In the genomic region with DNA sequence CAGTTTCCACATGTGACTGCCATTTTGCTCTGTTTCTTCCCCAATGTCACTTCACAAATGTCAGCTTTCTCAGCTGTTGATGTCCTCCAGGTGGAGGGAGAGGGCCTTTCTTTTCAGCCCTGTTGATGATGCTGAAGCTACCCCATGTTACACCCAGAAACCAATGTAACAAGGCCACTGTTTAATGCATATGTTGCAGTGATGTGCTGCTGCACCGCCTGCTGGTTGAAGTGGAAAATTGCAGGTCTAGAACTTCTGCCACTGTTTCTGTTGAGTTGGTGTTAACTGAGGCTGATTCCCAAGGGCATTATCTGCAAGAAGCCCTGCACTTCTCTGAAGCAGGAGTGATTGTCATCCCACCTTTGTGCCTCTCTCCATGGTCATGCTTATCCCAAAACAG, we compare ENCODE assay signal across 7 cellular contexts.
DNase-seq lines count a peak whose midpoint lies in the region; ATAC-seq, FAIRE-seq and TF ChIP-seq lines count a peak whose summit lies in the region.

No MANE protein-coding gene starts in this region.

- H3K4me1 ChIP-seq in Karpas-422 (ENCODE audit: low read length) = no peaks in the 10 kb centered on the region
- H3K4me1 ChIP-seq in mucosa of descending colon (ENCODE audit: low read depth) = no peaks in the 10 kb centered on the region

- peak; percentile 77 for FAIRE-seq in bronchial epithelial cell (lab: Jason Lieb, UNC)

- no peak overlapping the region for H2AFZ ChIP-seq in Karpas-422 (ENCODE audit: low read length)

- H3K4me3 ChIP-seq in Karpas-422 (ENCODE audit: low read length) (no peak overlapping the region), bronchial epithelial cell (ENCODE audit: low read depth, low read length) (no peak overlapping the region), mucosa of descending colon (no peak overlapping the region), coronary artery (no peak overlapping the region)

- ATAC-seq in mucosa of descending colon (peak; percentile 71), GM18519 (IDR thresholded peaks at IDR 0.05; ENCODE audit: low FRiP score, unreplicated experiment) (no peak)

- intact Hi-C loops in mucosa of descending colon (cut with DNase I, micrococcal nuclease) = no loop called here

- H3K27ac ChIP-seq in Karpas-422 (ENCODE audit: low read length) (no peak overlapping the region), coronary artery (no peak overlapping the region)

- no peaks in the 10 kb centered on the region for H4K20me1 ChIP-seq in Karpas-422 (ENCODE audit: insufficient read depth, low read depth, low read length)

- H3K27me3 ChIP-seq in Karpas-422 (ENCODE audit: low read length) (no peaks in the 10 kb centered on the region), bronchial epithelial cell (ENCODE audit: control insufficient read depth, insufficient read depth, low read length) (no peaks in the 10 kb centered on the region)

- peaks cover 5% of the 10 kb centered on the region; the same call in 1 of the 2 replicates for H3K9me3 ChIP-seq in Karpas-422 (ENCODE audit: low read length)
- peaks cover 6% of the 10 kb centered on the region for H3K9me3 ChIP-seq in mucosa of descending colon

- DNase-seq in GM10266 (ENCODE audit: extremely low spot score) (no peak), Karpas-422 (peak; percentile 74), bronchial epithelial cell (ENCODE audit: low read depth) (no peak), mucosa of descending colon (peak in 1 of 3 donors; percentile 29), coronary artery (ENCODE audit: low spot score) (no peak), epidermal melanocyte (ENCODE audit: insufficient read length, low spot score) (no peak)

- H3K4me2 ChIP-seq in Karpas-422 (ENCODE audit: low read depth, low read length, poor library complexity, severe bottlenecking) = no peak overlapping the region

- H3K36me3 ChIP-seq in Karpas-422 (ENCODE audit: insufficient read depth, low read length) (no peaks in the 10 kb centered on the region), bronchial epithelial cell (ENCODE audit: control insufficient read depth, insufficient read depth, low read length) (no peaks in the 10 kb centered on the region), mucosa of descending colon (ENCODE audit: low read depth) (no peaks in the 10 kb centered on the region)

- H3K79me2 ChIP-seq in Karpas-422 (ENCODE audit: low read length) = no peaks in the 10 kb centered on the region

- no peaks in the 10 kb centered on the region for H3K9me2 ChIP-seq in Karpas-422 (replicated peaks; ENCODE audit: insufficient read depth, low read length)

- TF ChIP-seq CTCF in GM10266 (IDR thresholded peaks at IDR 0.05; ENCODE audit: control insufficient read depth, insufficient read depth, low read depth, missing control alignments) (peak; percentile 39), bronchial epithelial cell (IDR thresholded peaks at IDR 0.05; ENCODE audit: insufficient read depth, low read length, severe bottlenecking) (peak; percentile 37), mucosa of descending colon (IDR thresholded peaks at IDR 0.05) (peak; percentile 48), coronary artery (IDR thresholded peaks at IDR 0.05) (no peak)

- no peak overlapping the region for H3K9ac ChIP-seq in Karpas-422 (ENCODE audit: low read length)
